Comparison of ENCODE assay signal across 28 cellular contexts in genomic region chr5:53557386-53557785, GRCh38. TPM values are rescaled to one million over a fixed set of nuclear protein-coding genes. Genes with fewer than 3 reads are reported as not detected.
A peak's percentile ranks its signal among the peaks of the same experiment; 100 is the strongest.
DNase-seq lines count a peak whose midpoint lies in the region; ATAC-seq, FAIRE-seq and TF ChIP-seq lines count a peak whose summit lies in the region.
"Had no signal": no experiment of that assay in that cellular context is flagged by ENCODE, and none has a peak within 500 bp of the region (broad histone marks: within the 10 kb centered on the region; RNA-seq: fewer than 3 reads in every experiment).

No MANE protein-coding gene starts in this region.

- no peak for TF ChIP-seq CTCF in foreskin fibroblast (IDR thresholded peaks at IDR 0.05; ENCODE audit: low read depth, low read length)

- H3K4me3 ChIP-seq in foreskin fibroblast (ENCODE audit: low read depth in 1 of 2, low read length in 2 of 2): no peak overlapping the region
- H3K4me3 ChIP-seq: BLaER1, heart left ventricle, pancreas, right atrium auricular region, SJCRH30 had no signal

- TF ChIP-seq POLR2A in GM12891 (IDR thresholded peaks at IDR 0.05; ENCODE audit: low read depth, low read length): no peak

- ATAC-seq in HG03196 (IDR thresholded peaks at IDR 0.05; ENCODE audit: unreplicated experiment): no peak
- ATAC-seq: heart left ventricle; naive thymus-derived CD8-positive, alpha-beta T cell; pancreas; stimulated activated memory B cell treated with anti-CD40 and anti-IgM and Interleukin-4, amounts not matched to agents 10 μg/mL and 1 μg/mL and 100 μg/mL, for 72 hours; T-cell had no signal

- peak; percentile 18 for DNase-seq in AG08395 (ENCODE audit: low spot score)
- peak; percentile 79 for DNase-seq in HT1080 (ENCODE audit: low read depth)
- DNase-seq in astrocyte of the hippocampus (ENCODE audit: low read depth, low spot score): peak; percentile 4
- DNase-seq in foreskin fibroblast: peak; percentile 48 to 76
- DNase-seq in GM12891 (ENCODE audit: insufficient read length, low spot score): no peak
- DNase-seq in medulla oblongata (ENCODE audit: extremely low spot score): no peak
- DNase-seq in DMS 273 treated with DMSO at 0.1 percent for 48 hours (lab: John Stamatoyannopoulos, UW): no peak
- DNase-seq: activated CD4-positive, alpha-beta memory T cell treated with anti-CD3 and anti-CD28 coated beads, Interleukin-2, amount 10 ng/mL, durations not matched to agents 7 days and 5 days; activated CD4-positive, CD25-positive, alpha-beta regulatory T cell treated with anti-CD3 and anti-CD28 coated beads, Interleukin-2, amount 50 U/mL, for 72 hours; activated naive CD8-positive, alpha-beta T cell treated with anti-CD3 and anti-CD28 coated beads for 36 hours; COR-L47; heart left ventricle; MM.1S; naive thymus-derived CD8-positive, alpha-beta T cell; NCI-H1436; NCI-H510A treated with DMSO at 0.1 percent for 48 hours; pancreas; SJCRH30; stimulated activated CD4-positive, alpha-beta T cell treated with anti-CD3 and anti-CD28 coated beads, Interleukin-4, amount 100 ng/mL, for 1 hour; T-cell had no signal

- FAIRE-seq in GM12891 (lab: Jason Lieb, UNC): no peak
- FAIRE-seq: A204.1, colon, GM19239, pancreas, TTC549 had no signal

TF ChIP-seq in GM12891, 5 proteins besides CTCF, POLR2A, EP300 and RAD21:
- no peak for TF ChIP-seq SPI1 (IDR thresholded peaks at IDR 0.05; ENCODE audit: low read depth, low read length)
- no peak for TF ChIP-seq TAF1 (IDR thresholded peaks at IDR 0.05; ENCODE audit: low read depth, low read length)
- TF ChIP-seq POLR2AphosphoS5 (IDR thresholded peaks at IDR 0.05; ENCODE audit: low read depth, low read length): no peak

RNA-seq across cellular contexts. Expression of gene NDUFS4, which starts 3.1 kb away (rescaled TPM):
- total RNA-seq in HT1080 (2014; rRNA removed; shearing (Covaris generic)): 106 and 122 TPM in 2 replicates
- 94.3 and 98.3 TPM in 2 replicates for polyA plus RNA-seq in HT1080 (2015; cell fraction: cytosol; rRNA removed)
- 60.1 and 64.1 TPM in 2 replicates for polyA plus RNA-seq in HT1080 (2015; cell fraction: nucleus; rRNA removed)
- polyA plus RNA-seq in GM12891 (2012; ENCODE audit: low read depth, missing spikeins): 98.4 TPM

Comparison
In these comparisons a context has a peak if more than half of its experiments do, and no peak if none do; other contexts are left out.
1. DNase-seq: peak in AG08395 (single experiment), HT1080 (single experiment), astrocyte of the hippocampus (single experiment) and foreskin fibroblast (2 of 2); none in GM12891 (single experiment), medulla oblongata (single experiment) and DMS 273 treated with DMSO at 0.1 percent for 48 hours (single experiment).